ENCODE assay signal across 1 cellular context in genomic region chr9:15121591-15121990, GRCh38.
TF ChIP-seq lines count a peak whose summit lies in the region.

No MANE protein-coding gene starts in this region.

TF ChIP-seq in H1, 55 proteins besides CTCF, POLR2A, EP300 and RAD21 (continued from another document):
- TF ChIP-seq HDAC6 (IDR thresholded peaks at IDR 0.05; ENCODE audit: low read depth, low read length) (no peak), CHD1 (IDR thresholded peaks at IDR 0.05; ENCODE audit: low read depth, low read length) (no peak), ATF3 (IDR thresholded peaks at IDR 0.05; ENCODE audit: insufficient read depth, low read depth, low read length) (no peak), CREB1 (IDR thresholded peaks at IDR 0.05) (no peak), SIN3A (conservative IDR thresholded peaks at IDR 0.05 in 1 of 2, IDR thresholded peaks at IDR 0.05 in 1 of 2; ENCODE audit: low read depth in 1 of 2, low read length in 2 of 2) (no peak)
TF ChIP-seq in H1: peak in this region for 0.
